Comparison of ENCODE assay signal across 28 cellular contexts in genomic region chr18:79775441-79776221, GRCh38. TPM values are rescaled to one million over a fixed set of nuclear protein-coding genes. Genes with fewer than 3 reads are reported as not detected.
"Had no signal": no experiment of that assay in that cellular context is flagged by ENCODE, and none has a peak within 500 bp of the region (broad histone marks: within the 10 kb centered on the region; RNA-seq: fewer than 3 reads in every experiment).

No MANE protein-coding gene starts in this region.

- H3K9me3 ChIP-seq: body of pancreas, psoas muscle, right atrium auricular region, testis had no signal

- DNase-seq: activated CD4-positive, alpha-beta T cell treated with anti-CD3 and anti-CD28 coated beads, Interleukin-2, amount 50 U/mL, for 1 hour; activated CD4-positive, CD25-positive, alpha-beta regulatory T cell treated with anti-CD3 and anti-CD28 coated beads, Interleukin-2, amount 50 U/mL, for 72 hours; activated gamma-delta T cell; activated naive CD4-positive, alpha-beta T cell treated with anti-CD3 and anti-CD28 coated beads, Interleukin-2, amount 50 U/mL, for 16 hours; activated naive CD8-positive, alpha-beta T cell treated with anti-CD3 and anti-CD28 coated beads, Interleukin-2, amount 50 U/mL, for 24 hours; activated T-cell treated with anti-CD3 and anti-CD28 coated beads, Interleukin-2, amount 50 U/mL, for 48 hours; body of pancreas; cortex of kidney; effector CD4-positive, alpha-beta T cell; erythroblast; foreskin keratinocyte; mammary epithelial cell; stimulated activated CD4-positive, alpha-beta T cell treated with anti-CD3 and anti-CD28 coated beads, Interleukin-15, amount 100 ng/mL, for 24 hours; stomach; testis; WERI-Rb-1 had no signal

- ATAC-seq: activated naive CD8-positive, alpha-beta T cell treated with anti-CD3 and anti-CD28 coated beads, Interleukin-2, amount 50 U/mL, for 24 hours; body of pancreas; foreskin keratinocyte; naive thymus-derived CD8-positive, alpha-beta T cell; psoas muscle; stimulated activated memory B cell treated with anti-CD40 and anti-IgM and Interleukin-4, amounts not matched to agents 10 μg/mL and 1 μg/mL and 100 μg/mL, for 72 hours had no signal

- H3K4me3 Mint-ChIP-seq: activated naive CD8-positive, alpha-beta T cell treated with anti-CD3 and anti-CD28 coated beads, Interleukin-2, amount 50 U/mL, for 24 hours; mesothelial cell of epicardium; naive thymus-derived CD8-positive, alpha-beta T cell; neural progenitor cell; stimulated activated memory B cell treated with anti-CD40 and anti-IgM and Interleukin-4, amounts not matched to agents 10 μg/mL and 1 μg/mL and 100 μg/mL, for 72 hours; type B pancreatic cell had no signal

- H3K27ac ChIP-seq: body of pancreas, cardiac muscle cell, foreskin keratinocyte, neural progenitor cell, psoas muscle, right atrium auricular region, skin epidermis, stomach, testis, WERI-Rb-1 had no signal

- H3K4me3 ChIP-seq: body of pancreas, cardiac muscle cell, neural progenitor cell, psoas muscle, right atrium auricular region, skin epidermis, stomach, testis had no signal

- H3K4me1 ChIP-seq: body of pancreas, foreskin keratinocyte, neural progenitor cell, psoas muscle, right atrium auricular region, stomach, testis had no signal

- H3K9me3 Mint-ChIP-seq: activated naive CD8-positive, alpha-beta T cell treated with anti-CD3 and anti-CD28 coated beads, Interleukin-2, amount 50 U/mL, for 24 hours; mesothelial cell of epicardium had no signal

- H3K4me1 Mint-ChIP-seq: activated naive CD8-positive, alpha-beta T cell treated with anti-CD3 and anti-CD28 coated beads, Interleukin-2, amount 50 U/mL, for 24 hours; mesothelial cell of epicardium; naive thymus-derived CD8-positive, alpha-beta T cell; stimulated activated memory B cell treated with anti-CD40 and anti-IgM and Interleukin-4, amounts not matched to agents 10 μg/mL and 1 μg/mL and 100 μg/mL, for 72 hours had no signal

- H3K36me3 Mint-ChIP-seq: mesothelial cell of epicardium; naive thymus-derived CD8-positive, alpha-beta T cell; neural progenitor cell; stimulated activated memory B cell treated with anti-CD40 and anti-IgM and Interleukin-4, amounts not matched to agents 10 μg/mL and 1 μg/mL and 100 μg/mL, for 72 hours; type B pancreatic cell had no signal

- H3K9ac ChIP-seq: neural progenitor cell had no signal

- H3K4me2 ChIP-seq: neural progenitor cell had no signal

- H3K36me3 ChIP-seq: cardiac muscle cell, neural progenitor cell, right atrium auricular region, stomach, WERI-Rb-1 had no signal

- H3K27me3 ChIP-seq: body of pancreas, cardiac muscle cell, foreskin keratinocyte, right atrium auricular region, testis had no signal

- H3K27ac Mint-ChIP-seq: activated naive CD8-positive, alpha-beta T cell treated with anti-CD3 and anti-CD28 coated beads, Interleukin-2, amount 50 U/mL, for 24 hours; mesothelial cell of epicardium; neural progenitor cell; stimulated activated memory B cell treated with anti-CD40 and anti-IgM and Interleukin-4, amounts not matched to agents 10 μg/mL and 1 μg/mL and 100 μg/mL, for 72 hours; type B pancreatic cell had no signal

- H2AFZ ChIP-seq: neural progenitor cell had no signal

RNA-seq across cellular contexts. Expression of gene KCNG2, which starts 22.1 kb away (rescaled TPM):
- total RNA-seq: body of pancreas; cardiac muscle cell; foreskin keratinocyte; glomerular endothelial cell; mesothelial cell of epicardium; naive thymus-derived CD8-positive, alpha-beta T cell; osteocyte; right atrium auricular region had no signal
- polyA plus RNA-seq: foreskin keratinocyte; keratinocyte; mammary epithelial cell; naive thymus-derived CD8-positive, alpha-beta T cell had no signal
